ENCODE assay signal across 9 cellular contexts in the genomic region with DNA sequence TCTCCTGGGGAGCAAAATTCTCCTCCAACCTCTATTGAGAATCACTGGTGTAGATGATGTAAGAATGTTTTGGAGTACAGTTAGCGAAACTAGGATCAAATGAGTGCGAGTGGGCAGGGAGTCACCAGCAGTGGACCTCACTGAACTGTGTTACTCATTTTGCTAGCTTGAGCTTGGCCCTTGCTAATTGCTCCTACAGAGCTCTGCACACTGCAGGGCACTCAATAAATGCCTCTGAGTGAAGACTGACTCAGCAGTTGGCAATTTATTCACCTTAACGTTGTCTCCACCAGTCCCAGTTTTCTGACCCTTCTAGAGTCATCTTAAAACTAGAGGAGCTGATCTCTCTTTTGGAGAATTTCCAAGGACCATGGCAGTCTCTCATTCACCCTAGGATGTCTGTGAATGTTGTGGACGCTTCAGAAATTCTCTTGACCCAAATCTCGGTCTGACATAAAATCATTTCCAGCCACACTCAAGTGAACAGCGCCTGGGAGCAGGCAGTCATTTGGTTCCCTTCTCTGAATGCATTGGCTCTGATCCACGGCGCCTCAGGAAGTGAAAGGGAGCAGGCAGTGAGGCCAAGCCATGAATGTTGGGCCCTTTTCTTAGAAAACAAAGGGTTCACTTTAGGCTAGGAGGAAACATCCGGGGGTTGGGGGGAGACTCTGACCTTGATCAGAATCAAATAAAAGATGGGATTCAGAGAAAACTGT.
A peak's percentile ranks its signal among the peaks of the same experiment; 100 is the strongest.
DNase-seq lines count a peak whose midpoint lies in the region; ATAC-seq and TF ChIP-seq lines count a peak whose summit lies in the region.
"Had no signal": no experiment of that assay in that cellular context is flagged by ENCODE, and none has a peak within 500 bp of the region (broad histone marks: within the 10 kb centered on the region; RNA-seq: fewer than 3 reads in every experiment).

No MANE protein-coding gene starts in this region.

- ATAC-seq in Right ventricle myocardium superior (ENCODE audit: poor library complexity) (peak; percentile 52), upper lobe of right lung (peak; percentile 55), HG02870 (IDR thresholded peaks at IDR 0.05; ENCODE audit: unreplicated experiment) (no peak)

- TF ChIP-seq CTCF in right atrium auricular region (IDR thresholded peaks at IDR 0.05) (no peak), upper lobe of right lung (IDR thresholded peaks at IDR 0.05) (no peak)

- H3K36me3 ChIP-seq in right atrium auricular region (no peaks in the 10 kb centered on the region), upper lobe of right lung (no peaks in the 10 kb centered on the region)

- no peaks in the 10 kb centered on the region for H3K4me1 ChIP-seq in right atrium auricular region
- H3K4me1 ChIP-seq in upper lobe of right lung: no peaks in the 10 kb centered on the region

- H3K27ac ChIP-seq in right atrium auricular region (no peak overlapping the region), upper lobe of right lung (no peak overlapping the region)

- peak; percentile 62 for DNase-seq in Right ventricle myocardium superior
- no peak for DNase-seq in right atrium auricular region (ENCODE audit: low spot score)
- DNase-seq in UCSD-AML1 (lab: John Stamatoyannopoulos, UW; ENCODE audit: unreplicated experiment): peak; percentile 12
- DNase-seq in hypothalamus (lab: John Stamatoyannopoulos, UW): peak in 46 of 51 donors; percentile 10 to 81 (median 55)
- no peak for DNase-seq in upper lobe of right lung
- no peak for DNase-seq in activated gamma-delta T cell (lab: John Stamatoyannopoulos, UW)
- no peak for DNase-seq in AG08395 (ENCODE audit: low spot score)
- DNase-seq: activated gamma-delta T cell treated with Interleukin-2 at 50 U/mL for 16 hours had no signal

- intact Hi-C loops in Right ventricle myocardium superior (cut with DNase I) (no loop called here), upper lobe of right lung (cut with DNase I) (no loop called here)

- no peak overlapping the region for H3K4me3 ChIP-seq in right atrium auricular region
- no peak overlapping the region for H3K4me3 ChIP-seq in upper lobe of right lung

- H3K27me3 ChIP-seq in right atrium auricular region: no peaks in the 10 kb centered on the region
- no peaks in the 10 kb centered on the region for H3K27me3 ChIP-seq in upper lobe of right lung

- H3K9me3 ChIP-seq in right atrium auricular region: no peaks in the 10 kb centered on the region
- no peaks in the 10 kb centered on the region for H3K9me3 ChIP-seq in upper lobe of right lung

Comparison
In these comparisons a context has a peak if more than half of its experiments do, and no peak if none do; other contexts are left out.
1. DNase-seq: peak in Right ventricle myocardium superior (single experiment), UCSD-AML1 (single experiment) and hypothalamus (46 of 51); none in right atrium auricular region (single experiment), upper lobe of right lung (single experiment), activated gamma-delta T cell (single experiment) and AG08395 (single experiment).